9 cellular contexts compared by ENCODE assay signal in the genomic region with DNA sequence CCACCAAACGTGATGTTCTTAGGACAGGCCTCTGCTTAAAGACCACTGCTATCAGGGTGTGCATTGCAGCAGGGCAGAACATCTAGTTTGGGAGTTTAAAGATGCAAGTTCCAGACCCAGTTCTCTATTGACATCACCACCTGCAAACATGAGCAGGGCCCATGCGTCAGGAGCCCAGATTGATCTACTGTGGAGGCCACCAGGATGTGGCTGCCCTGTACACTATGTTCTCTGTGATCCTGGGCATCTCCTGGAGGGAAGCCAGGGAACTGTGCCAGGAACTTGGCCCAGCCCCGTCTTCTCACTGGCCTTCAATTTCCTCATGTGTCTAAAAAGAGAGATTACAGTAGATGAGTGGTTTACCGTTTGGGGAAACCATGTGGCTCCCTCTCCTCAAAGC.
A peak's percentile ranks its signal among the peaks of the same experiment; 100 is the strongest.
DNase-seq lines count a peak whose midpoint lies in the region; ATAC-seq and TF ChIP-seq lines count a peak whose summit lies in the region.
"Had no signal": no experiment of that assay in that cellular context is flagged by ENCODE, and none has a peak within 500 bp of the region (broad histone marks: within the 10 kb centered on the region; RNA-seq: fewer than 3 reads in every experiment).

No MANE protein-coding gene starts in this region.

- ATAC-seq in GM21825 (IDR thresholded peaks at IDR 0.05; ENCODE audit: unreplicated experiment) (no peak), GM18502 (IDR thresholded peaks at IDR 0.05; ENCODE audit: poor library complexity, unreplicated experiment) (no peak), HG02970 (IDR thresholded peaks at IDR 0.05; ENCODE audit: low FRiP score, unreplicated experiment) (no peak)

- H3K4me3 ChIP-seq in foreskin fibroblast (ENCODE audit: low read depth in 1 of 2, low read length in 2 of 2) (no peak overlapping the region), retinal pigment epithelial cell (ENCODE audit: low read length) (no peak overlapping the region)

- TF ChIP-seq CTCF in foreskin fibroblast (IDR thresholded peaks at IDR 0.05; ENCODE audit: low read depth, low read length): no peak
- no peak for TF ChIP-seq CTCF in retinal pigment epithelial cell (conservative IDR thresholded peaks at IDR 0.05; ENCODE audit: low read depth, low read length)

- in situ Hi-C loops in G401 (cut with HindIII; ENCODE audit: low sequenced_read_pairs): no loop called here
- in situ Hi-C loops in SK-MEL-5 (cut with HindIII; ENCODE audit: low pct_unique_long_range_greater_than_20kb, low sequenced_read_pairs): no loop called here

- peak; percentile 97 for DNase-seq in G401 (ENCODE audit: low spot score)
- peak; percentile 95 for DNase-seq in SK-MEL-5 (ENCODE audit: low read depth, low spot score)
- peak; percentile 67 to 72 for DNase-seq in foreskin fibroblast
- peak; percentile 17 for DNase-seq in retinal pigment epithelial cell (ENCODE audit: low read depth)
- no peak for DNase-seq in GM19240 (ENCODE audit: insufficient read length, low spot score)
- DNase-seq: T1000 had no signal
